11 cellular contexts compared by ENCODE assay signal in the genomic region with DNA sequence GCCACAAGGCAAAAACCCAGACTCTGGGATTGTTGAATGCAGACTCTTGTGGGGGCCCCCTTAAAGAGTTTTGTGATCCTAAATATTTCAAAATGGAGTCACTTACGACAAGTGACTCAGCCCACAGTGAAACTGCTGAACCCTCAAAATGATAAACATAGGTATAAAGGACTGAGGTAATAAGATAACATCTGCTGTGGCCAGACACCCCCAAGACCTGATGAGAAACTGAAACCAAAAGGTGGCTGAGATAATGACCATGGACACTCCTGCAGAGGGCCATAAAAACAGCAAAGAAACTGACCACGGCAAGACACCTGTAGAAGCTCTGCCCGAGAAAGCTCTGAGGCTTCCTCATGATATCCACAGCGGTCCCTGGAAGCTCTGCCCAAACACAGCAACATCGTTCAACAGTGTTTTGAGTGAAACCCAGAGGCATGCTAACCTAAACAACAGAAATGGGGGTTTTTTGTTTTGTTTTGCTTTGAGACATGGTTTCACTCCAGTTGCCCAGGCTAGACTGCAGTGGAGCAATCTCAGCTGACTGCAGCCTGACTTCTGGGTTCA. TPM values are rescaled to one million over a fixed set of nuclear protein-coding genes. Genes with fewer than 3 reads are reported as not detected.
A peak's percentile ranks its signal among the peaks of the same experiment; 100 is the strongest.
DNase-seq lines count a peak whose midpoint lies in the region; ATAC-seq and TF ChIP-seq lines count a peak whose summit lies in the region.
"Had no signal": no experiment of that assay in that cellular context is flagged by ENCODE, and none has a peak within 500 bp of the region (broad histone marks: within the 10 kb centered on the region; RNA-seq: fewer than 3 reads in every experiment).

No MANE protein-coding gene starts in this region.

- no peak overlapping the region for H3K4ac ChIP-seq in H9 (ENCODE audit: low read depth, low read length)

- no peaks in the 10 kb centered on the region for H3K79me2 ChIP-seq in H9 (ENCODE audit: insufficient read depth, low read length)

- no peak overlapping the region for H3T11ph ChIP-seq in H9 (ENCODE audit: low read length)

- H3K18ac ChIP-seq in H9 (ENCODE audit: insufficient read length, low read depth, low read length) = no peak overlapping the region

- no peak overlapping the region for H2BK12ac ChIP-seq in H9 (ENCODE audit: insufficient read length, low read depth, low read length)

- H3K27ac Mint-ChIP-seq in activated CD4-positive, alpha-beta T cell treated with anti-CD3 and anti-CD28 coated beads, Interleukin-2, amount 10 ng/mL, durations not matched to agents 7 days and 5 days = peak overlapping the region; percentile 94
- peak overlapping the region; percentile 91 for H3K27ac Mint-ChIP-seq in activated T-helper 1 cell treated with anti-CD3 and anti-CD28 coated beads, Interleukin-12 subunit alpha, Interleukin-12 subunit beta, Interleukin-2, Interleukin-4 antibody, amounts not matched to agents 30 ng/mL and 10 ng/mL and 1 ng/mL, durations not matched to agents 14 hours and 24 hours and 36 hours
- no peak overlapping the region for H3K27ac Mint-ChIP-seq in H9

- H3K27ac ChIP-seq in spleen (peak overlapping the region; percentile 24 to 89 (median 85)), heart left ventricle (peak overlapping the region in 1 of 12 donors; percentile 97), H9 (ENCODE audit: insufficient read length, low read depth, low read length) (no peak overlapping the region)

- H2AFZ ChIP-seq in H9 (ENCODE audit: low read length) = no peak overlapping the region

- H3K9me3 ChIP-seq in spleen (no peaks in the 10 kb centered on the region), heart left ventricle (no peaks in the 10 kb centered on the region), H9 (ENCODE audit: control insufficient read depth, low read depth, low read length) (no peaks in the 10 kb centered on the region)

- intact Hi-C loops in activated T-helper 1 cell treated with anti-CD3 and anti-CD28 coated beads, Interleukin-12 subunit alpha, Interleukin-12 subunit beta, Interleukin-2, Interleukin-4 antibody, amounts not matched to agents 30 ng/mL and 10 ng/mL and 1 ng/mL, durations not matched to agents 14 hours and 24 hours and 36 hours (cut with micrococcal nuclease) = loop anchor here (1.0 to 5.0 kb wide), 4 partner anchors 18 to 136 kb away; a partner anchor contains a TSS
- intact Hi-C loops in spleen (cut with DNase I; ENCODE audit: low total_unique reads) (no loop called here), heart left ventricle (cut with DNase I) (loop anchor here in 2 of 10 donors (5.0 to 10.0 kb wide), 2 partner anchors 77 to 80 kb away; a partner anchor contains a TSS)

- H3K9me3 Mint-ChIP-seq in activated CD4-positive, alpha-beta T cell treated with anti-CD3 and anti-CD28 coated beads, Interleukin-2, amount 10 ng/mL, durations not matched to agents 7 days and 5 days = no peaks in the 10 kb centered on the region
- H3K9me3 Mint-ChIP-seq in activated T-helper 1 cell treated with anti-CD3 and anti-CD28 coated beads, Interleukin-12 subunit alpha, Interleukin-12 subunit beta, Interleukin-2, Interleukin-4 antibody, amounts not matched to agents 30 ng/mL and 10 ng/mL and 1 ng/mL, durations not matched to agents 14 hours and 24 hours and 36 hours = no peaks in the 10 kb centered on the region
- H3K9me3 Mint-ChIP-seq in H9 = peaks cover 7 to 11% of the 10 kb centered on the region in 2 experiments

- H3K56ac ChIP-seq in H9 (ENCODE audit: insufficient read length, low read depth, low read length) = no peak overlapping the region

- 66 to 84% (median 82%) methylated on average over 5 of the region's 5 CpGs for WGBS in spleen, 5 donors
- WGBS in heart left ventricle, 4 donors = 91 to 96% (median 93%) methylated on average over 5 of the region's 5 CpGs
- WGBS in H9 (ENCODE audit: extremely low coverage, insufficient read length, low lambda C conversion rate) = no CpG with 5 or more reads among the region's 5 CpGs

- no peaks in the 10 kb centered on the region for H3K23me2 ChIP-seq in H9 (ENCODE audit: insufficient read length, low read depth, low read length, poor library complexity, severe bottlenecking)

- H3K9ac ChIP-seq in H9 (ENCODE audit: extremely low read depth, insufficient read length, low read length) = no peak overlapping the region

- TF ChIP-seq CTCF in spleen (IDR thresholded peaks at IDR 0.05 in 8 of 11, conservative IDR thresholded peaks at IDR 0.05 in 3 of 11) (no peak), heart left ventricle (IDR thresholded peaks at IDR 0.05) (no peak), H9 (conservative IDR thresholded peaks at IDR 0.05) (no peak)

- no peak overlapping the region for H2BK5ac ChIP-seq in H9 (ENCODE audit: insufficient read length, low read length)

- no peak overlapping the region for H3K23ac ChIP-seq in H9 (ENCODE audit: insufficient read length, low read depth, low read length)

- H3K36me3 ChIP-seq in spleen (peaks cover 0 to 9% (median 0%) of the 10 kb centered on the region in 6 donors), heart left ventricle (peaks cover 0 to 10% (median 0%) of the 10 kb centered on the region in 9 donors)

- no peak overlapping the region for H4K91ac ChIP-seq in H9 (ENCODE audit: insufficient read length, low read depth, low read length)

- H3K36me3 Mint-ChIP-seq in activated CD4-positive, alpha-beta T cell treated with anti-CD3 and anti-CD28 coated beads, Interleukin-2, amount 10 ng/mL, durations not matched to agents 7 days and 5 days (ENCODE audit: low read depth) = peaks cover 8% of the 10 kb centered on the region
- peaks cover 6% of the 10 kb centered on the region for H3K36me3 Mint-ChIP-seq in activated T-helper 1 cell treated with anti-CD3 and anti-CD28 coated beads, Interleukin-12 subunit alpha, Interleukin-12 subunit beta, Interleukin-2, Interleukin-4 antibody, amounts not matched to agents 30 ng/mL and 10 ng/mL and 1 ng/mL, durations not matched to agents 14 hours and 24 hours and 36 hours (ENCODE audit: low read depth)
- H3K36me3 Mint-ChIP-seq in H9 (ENCODE audit: insufficient read depth in 1 of 3, low read depth in 3 of 3) = peaks cover 0 to 6% (median 0%) of the 10 kb centered on the region in 3 experiments; a peak in 2 of 7 replicates

- H3K27me3 Mint-ChIP-seq in activated CD4-positive, alpha-beta T cell treated with anti-CD3 and anti-CD28 coated beads, Interleukin-2, amount 10 ng/mL, durations not matched to agents 7 days and 5 days = no peaks in the 10 kb centered on the region
- H3K27me3 Mint-ChIP-seq in activated T-helper 1 cell treated with anti-CD3 and anti-CD28 coated beads, Interleukin-12 subunit alpha, Interleukin-12 subunit beta, Interleukin-2, Interleukin-4 antibody, amounts not matched to agents 30 ng/mL and 10 ng/mL and 1 ng/mL, durations not matched to agents 14 hours and 24 hours and 36 hours (ENCODE audit: insufficient read depth) = no peaks in the 10 kb centered on the region
- H3K27me3 Mint-ChIP-seq in H9 (ENCODE audit: low read depth) = no peaks in the 10 kb centered on the region; the same call in 1 of the 2 replicates

- H3K79me1 ChIP-seq in H9 (ENCODE audit: insufficient read depth, low read depth, low read length, poor library complexity, severe bottlenecking) = no peaks in the 10 kb centered on the region

- no peak overlapping the region for H2BK120ac ChIP-seq in H9 (ENCODE audit: low read depth, low read length, poor library complexity, severe bottlenecking)

- no peak for TF ChIP-seq POLR2A in spleen (IDR thresholded peaks at IDR 0.05)
- no peak for TF ChIP-seq POLR2A in heart left ventricle (IDR thresholded peaks at IDR 0.05)

- H3K4me3 ChIP-seq in spleen (peak overlapping the region in 1 of 8 donors; percentile 15), heart left ventricle (no peak overlapping the region)

- H2AK5ac ChIP-seq in H9 (ENCODE audit: insufficient read length, low read length) = no peak overlapping the region

- no peak overlapping the region for H3K4me2 ChIP-seq in H9 (ENCODE audit: insufficient read depth, insufficient read length, low read length)

- H3K4me1 Mint-ChIP-seq in activated CD4-positive, alpha-beta T cell treated with anti-CD3 and anti-CD28 coated beads, Interleukin-2, amount 10 ng/mL, durations not matched to agents 7 days and 5 days = peaks cover 81% of the 10 kb centered on the region
- H3K4me1 Mint-ChIP-seq in activated T-helper 1 cell treated with anti-CD3 and anti-CD28 coated beads, Interleukin-12 subunit alpha, Interleukin-12 subunit beta, Interleukin-2, Interleukin-4 antibody, amounts not matched to agents 30 ng/mL and 10 ng/mL and 1 ng/mL, durations not matched to agents 14 hours and 24 hours and 36 hours (ENCODE audit: low read depth) = peaks cover 81% of the 10 kb centered on the region
- peaks cover 50 to 54% of the 10 kb centered on the region in 2 experiments for H3K4me1 Mint-ChIP-seq in H9

- POLR2A ChIA-PET in activated CD4-positive, alpha-beta T cell treated with anti-CD3 and anti-CD28 coated beads, Interleukin-2, amount 10 ng/mL, durations not matched to agents 7 days and 5 days (lab: Charles Lee) = interaction anchor here (0.6 kb wide), 1 partner anchor 50 kb away, joined by 3 read pairs; no protein-coding TSS in a partner anchor

- no peak overlapping the region for H2BK15ac ChIP-seq in H9 (ENCODE audit: low read depth, low read length)

- H3K14ac ChIP-seq in H9 (ENCODE audit: insufficient read depth, low read length) = no peak overlapping the region

- H3K4me3 Mint-ChIP-seq in activated CD4-positive, alpha-beta T cell treated with anti-CD3 and anti-CD28 coated beads, Interleukin-2, amount 10 ng/mL, durations not matched to agents 7 days and 5 days = peak overlapping the region; percentile 21
- H3K4me3 Mint-ChIP-seq in activated T-helper 1 cell treated with anti-CD3 and anti-CD28 coated beads, Interleukin-12 subunit alpha, Interleukin-12 subunit beta, Interleukin-2, Interleukin-4 antibody, amounts not matched to agents 30 ng/mL and 10 ng/mL and 1 ng/mL, durations not matched to agents 14 hours and 24 hours and 36 hours = peak overlapping the region; percentile 86
- no peak overlapping the region for H3K4me3 Mint-ChIP-seq in H9

- H2BK20ac ChIP-seq in H9 (ENCODE audit: low read depth, low read length, poor library complexity, severe bottlenecking) = no peak overlapping the region

- no peak overlapping the region for H4K8ac ChIP-seq in H9 (replicated peaks; ENCODE audit: insufficient read length, low read depth, low read length)

- H4K20me1 ChIP-seq in H9 (ENCODE audit: control insufficient read depth, insufficient read depth, insufficient read length) = no peaks in the 10 kb centered on the region

- peaks cover 31 to 95% (median 80%) of the 10 kb centered on the region in 6 donors for H3K4me1 ChIP-seq in spleen
- H3K4me1 ChIP-seq in heart left ventricle = peaks cover 7 to 75% (median 21%) of the 10 kb centered on the region in 12 donors
- H3K4me1 ChIP-seq in H9 (ENCODE audit: insufficient read depth, low read length) = peaks cover 7% of the 10 kb centered on the region; the same call in 1 of the 2 replicates

- peak; percentile 17 for DNase-seq in activated CD4-positive, alpha-beta T cell treated with anti-CD3 and anti-CD28 coated beads, Interleukin-2, amount 10 ng/mL, durations not matched to agents 7 days and 5 days
- no peak for DNase-seq in activated CD4-positive, alpha-beta T cell treated with anti-CD3 and anti-CD28 coated beads for 4 hours
- peak; percentile 32 for DNase-seq in activated T-helper 1 cell treated with anti-CD3 and anti-CD28 coated beads, Interleukin-12 subunit alpha, Interleukin-12 subunit beta, Interleukin-2, Interleukin-4 antibody, amounts not matched to agents 30 ng/mL and 10 ng/mL and 1 ng/mL, durations not matched to agents 14 hours and 24 hours and 36 hours (ENCODE audit: low spot score)
- no peak for DNase-seq in spleen
- no peak for DNase-seq in heart left ventricle
- DNase-seq in H9 = no peak
- no peak for DNase-seq in ureter (ENCODE audit: low spot score)
- DNase-seq: NCI-H1417 treated with DMSO at 0.1 percent for 48 hours had no signal

- H3K27me3 ChIP-seq in spleen (replicated peaks in 1 of 7) = no peaks in the 10 kb centered on the region
- no peaks in the 10 kb centered on the region for H3K27me3 ChIP-seq in heart left ventricle
- 0 out of 2 replicates have a peak, but pooled peaks cover 2% of the 10 kb centered on the region for H3K27me3 ChIP-seq in H9 (ENCODE audit: insufficient read depth, low read length)

- peak; percentile 42 for ATAC-seq in HG03095 (IDR thresholded peaks at IDR 0.05; ENCODE audit: unreplicated experiment)
- no peak for ATAC-seq in heart left ventricle
- ATAC-seq: Right ventricle myocardium inferior had no signal

- no peak overlapping the region for H4K5ac ChIP-seq in H9 (ENCODE audit: insufficient read length, low read depth, low read length)

- CTCF ChIA-PET in activated CD4-positive, alpha-beta T cell treated with anti-CD3 and anti-CD28 coated beads, Interleukin-2, amount 10 ng/mL, durations not matched to agents 7 days and 5 days (lab: Charles Lee) = no interaction called here

RNA-seq across cellular contexts. Expression of a gene that starts 1.6 kb away (rescaled TPM):
- total RNA-seq in activated CD4-positive, alpha-beta T cell treated with anti-CD3 and anti-CD28 coated beads, Interleukin-2, amount 10 ng/mL, durations not matched to agents 7 days and 5 days = 100 to 1,000 TPM; 136 to 137 TPM
- total RNA-seq in activated T-helper 1 cell treated with anti-CD3 and anti-CD28 coated beads, Interleukin-12 subunit alpha, Interleukin-12 subunit beta, Interleukin-2, Interleukin-4 antibody, amounts not matched to agents 30 ng/mL and 10 ng/mL and 1 ng/mL, durations not matched to agents 14 hours and 24 hours and 36 hours = 11.8 and 12.2 TPM in 2 replicates
- 100 to 1,000 TPM in 1 of 7 donors, 10 to 100 TPM in 6; 55.6 to 101 (median 65.3) TPM for total RNA-seq in spleen
- polyA plus RNA-seq in spleen = 100 to 1,000 TPM in 1 of 3 donors, 10 to 100 TPM in 2; 78.6 to 105 (median 98.6) TPM
- total RNA-seq in heart left ventricle = 100 to 1,000 TPM in 1 of 9 donors, 10 to 100 TPM in 3, 1 to 10 TPM in 5; 4.6 to 484 (median 8.0) TPM
- polyA plus RNA-seq in heart left ventricle = 1 to 10 TPM; 6.8 to 9.5 TPM
- total RNA-seq in H9 (2021) = 3.1 and 3.5 TPM in 2 replicates
- 56.7 TPM for total RNA-seq in ureter

RNA-seq across cellular contexts. Expression of a gene that starts 28.2 kb away (rescaled TPM):
- under 1 TPM in 1 of 2 experiments, not detected in 1; 0.29 TPM for total RNA-seq in activated CD4-positive, alpha-beta T cell treated with anti-CD3 and anti-CD28 coated beads, Interleukin-2, amount 10 ng/mL, durations not matched to agents 7 days and 5 days
- total RNA-seq in activated T-helper 1 cell treated with anti-CD3 and anti-CD28 coated beads, Interleukin-12 subunit alpha, Interleukin-12 subunit beta, Interleukin-2, Interleukin-4 antibody, amounts not matched to agents 30 ng/mL and 10 ng/mL and 1 ng/mL, durations not matched to agents 14 hours and 24 hours and 36 hours = not detected in 2 replicates
- total RNA-seq in spleen (1 to 10 TPM in 1 of 7 donors, not detected in 6; 1.3 TPM), heart left ventricle (1 to 10 TPM in 1 of 9 donors, under 1 TPM in 1, not detected in 7; 0.46 to 3.8 TPM), H9 (2021) (0.31 and 0.52 TPM in 2 replicates), ureter (1.1 TPM)
- polyA plus RNA-seq in spleen (under 1 TPM in 2 of 3 donors, not detected in 1; 0.16 to 0.18 TPM), heart left ventricle (under 1 TPM; 0.11 to 0.38 TPM)
- total RNA-seq: lung microvascular endothelial cell had no signal

RNA-seq across cellular contexts. Expression of a gene that starts 29.1 kb away (rescaled TPM):
- total RNA-seq in activated CD4-positive, alpha-beta T cell treated with anti-CD3 and anti-CD28 coated beads, Interleukin-2, amount 10 ng/mL, durations not matched to agents 7 days and 5 days = not detected
- total RNA-seq in activated T-helper 1 cell treated with anti-CD3 and anti-CD28 coated beads, Interleukin-12 subunit alpha, Interleukin-12 subunit beta, Interleukin-2, Interleukin-4 antibody, amounts not matched to agents 30 ng/mL and 10 ng/mL and 1 ng/mL, durations not matched to agents 14 hours and 24 hours and 36 hours = not detected in 2 replicates
- 1 to 10 TPM in 4 of 7 donors, under 1 TPM in 2, not detected in 1; 0.88 to 3.5 (median 2.0) TPM for total RNA-seq in spleen
- polyA plus RNA-seq in spleen = under 1 TPM; 0.24 to 0.30 (median 0.26) TPM
- total RNA-seq in heart left ventricle = 10 to 100 TPM in 1 of 9 donors, 1 to 10 TPM in 3, under 1 TPM in 3, not detected in 2; 0.32 to 15.1 (median 1.1) TPM
- 1 to 10 TPM; 1.2 to 4.6 TPM for polyA plus RNA-seq in heart left ventricle
- 1.9 and 2.0 TPM in 2 replicates for total RNA-seq in H9 (2021)
- not detected for total RNA-seq in ureter
- total RNA-seq: lung microvascular endothelial cell had no signal

RNA-seq across cellular contexts. Expression of a gene that starts 44.0 kb away (rescaled TPM):
- not detected for total RNA-seq in activated CD4-positive, alpha-beta T cell treated with anti-CD3 and anti-CD28 coated beads, Interleukin-2, amount 10 ng/mL, durations not matched to agents 7 days and 5 days
- not detected in 2 replicates for total RNA-seq in activated T-helper 1 cell treated with anti-CD3 and anti-CD28 coated beads, Interleukin-12 subunit alpha, Interleukin-12 subunit beta, Interleukin-2, Interleukin-4 antibody, amounts not matched to agents 30 ng/mL and 10 ng/mL and 1 ng/mL, durations not matched to agents 14 hours and 24 hours and 36 hours
- under 1 TPM in 4 of 7 donors, not detected in 3; 0.22 to 0.54 (median 0.30) TPM for total RNA-seq in spleen
- polyA plus RNA-seq in spleen = under 1 TPM in 2 of 3 donors, not detected in 1; 0.10 to 0.11 TPM
- 1 to 10 TPM in 8 of 9 donors, under 1 TPM in 1; 0.49 to 7.1 (median 1.6) TPM for total RNA-seq in heart left ventricle
- polyA plus RNA-seq in heart left ventricle = 1 to 10 TPM in 1 of 2 donors, under 1 TPM in 1; 0.73 to 1.1 TPM
- 8.5 and 9.6 TPM in 2 replicates for total RNA-seq in H9 (2021)
- 2.1 TPM for total RNA-seq in ureter
- total RNA-seq: lung microvascular endothelial cell had no signal

Comparison
In these comparisons a context has a peak if more than half of its experiments do, and no peak if none do; other contexts are left out.
1. DNase-seq: peak in activated CD4-positive, alpha-beta T cell treated with anti-CD3 and anti-CD28 coated beads, Interleukin-2, amount 10 ng/mL, durations not matched to agents 7 days and 5 days (single experiment) and activated T-helper 1 cell treated with anti-CD3 and anti-CD28 coated beads, Interleukin-12 subunit alpha, Interleukin-12 subunit beta, Interleukin-2, Interleukin-4 antibody, amounts not matched to agents 30 ng/mL and 10 ng/mL and 1 ng/mL, durations not matched to agents 14 hours and 24 hours and 36 hours (single experiment); none in activated CD4-positive, alpha-beta T cell treated with anti-CD3 and anti-CD28 coated beads for 4 hours (0 of 2), spleen (single experiment), heart left ventricle (0 of 5), H9 (single experiment) and ureter (single experiment).
2. H3K27ac Mint-ChIP-seq: peak in activated CD4-positive, alpha-beta T cell treated with anti-CD3 and anti-CD28 coated beads, Interleukin-2, amount 10 ng/mL, durations not matched to agents 7 days and 5 days (single experiment) and activated T-helper 1 cell treated with anti-CD3 and anti-CD28 coated beads, Interleukin-12 subunit alpha, Interleukin-12 subunit beta, Interleukin-2, Interleukin-4 antibody, amounts not matched to agents 30 ng/mL and 10 ng/mL and 1 ng/mL, durations not matched to agents 14 hours and 24 hours and 36 hours (single experiment); none in H9 (0 of 3).
3. H3K4me3 Mint-ChIP-seq: peak in activated CD4-positive, alpha-beta T cell treated with anti-CD3 and anti-CD28 coated beads, Interleukin-2, amount 10 ng/mL, durations not matched to agents 7 days and 5 days (single experiment) and activated T-helper 1 cell treated with anti-CD3 and anti-CD28 coated beads, Interleukin-12 subunit alpha, Interleukin-12 subunit beta, Interleukin-2, Interleukin-4 antibody, amounts not matched to agents 30 ng/mL and 10 ng/mL and 1 ng/mL, durations not matched to agents 14 hours and 24 hours and 36 hours (single experiment); none in H9 (0 of 2).